In genomic region chr3:5187920-5188418, GRCh38 we compare ENCODE assay signal across 8 cellular contexts.
DNase-seq lines count a peak whose midpoint lies in the region; ATAC-seq and TF ChIP-seq lines count a peak whose summit lies in the region.

No MANE protein-coding gene starts in this region.

- DNase-seq in Ammon's horn (ENCODE audit: low spot score) (peak; percentile 49), WERI-Rb-1 (peak; percentile 10), NCI-H345 (lab: John Stamatoyannopoulos, UW) (no peak)
- DNase-seq in central memory CD4-positive, alpha-beta T cell: peak; percentile 42
- peak; percentile 26 for DNase-seq in stimulated activated CD8-positive, alpha-beta memory T cell treated with anti-CD3 and anti-CD28 coated beads, Interleukin-12 subunit alpha, Interleukin-12 subunit beta, amount 100 ng/mL, for 1 hour (ENCODE audit: low read depth)

- H3K9me3 ChIP-seq in WERI-Rb-1 (ENCODE audit: severe bottlenecking): no peaks in the 10 kb centered on the region

- TF ChIP-seq CTCF in WERI-Rb-1 (IDR thresholded peaks at IDR 0.05; ENCODE audit: low read depth, low read length): no peak

- ATAC-seq in GM19397 (IDR thresholded peaks at IDR 0.05; ENCODE audit: unreplicated experiment) (peak; percentile 17), HG03442 (IDR thresholded peaks at IDR 0.05; ENCODE audit: unreplicated experiment) (peak; percentile 11)

- H3K27ac ChIP-seq in WERI-Rb-1: peak overlapping the region; percentile 87
- H3K27ac ChIP-seq in layer of hippocampus (ENCODE audit: low read depth, low read length): peak overlapping the region; percentile 79

- no peaks in the 10 kb centered on the region for H3K27me3 ChIP-seq in WERI-Rb-1 (ENCODE audit: insufficient read depth, low read depth, severe bottlenecking)
- H3K27me3 ChIP-seq in layer of hippocampus (ENCODE audit: control insufficient read depth, insufficient read depth, low read length): no peaks in the 10 kb centered on the region

- peak overlapping the region; percentile 86 for H3K4me3 ChIP-seq in WERI-Rb-1 (ENCODE audit: low read depth, low read length)

- peaks cover 4% of the 10 kb centered on the region; the same call in 1 of the 2 replicates for H3K36me3 ChIP-seq in WERI-Rb-1
